Comparison of ENCODE assay signal across 19 cellular contexts in genomic region chr19:33325920-33326319, GRCh38. TPM values are rescaled to one million over a fixed set of nuclear protein-coding genes. Genes with fewer than 3 reads are reported as not detected.
DNase-seq lines count a peak whose midpoint lies in the region; ATAC-seq and TF ChIP-seq lines count a peak whose summit lies in the region.
"Had no signal": no experiment of that assay in that cellular context is flagged by ENCODE, and none has a peak within 500 bp of the region (broad histone marks: within the 10 kb centered on the region; RNA-seq: fewer than 3 reads in every experiment).

No MANE protein-coding gene starts in this region.

- TF ChIP-seq POLR2A in gastrocnemius medialis (IDR thresholded peaks at IDR 0.05), result no peak

- DNase-seq in LNCaP clone FGC (ENCODE audit: low read depth) (peak; percentile 69), astrocyte of the cerebellum (ENCODE audit: low read depth) (peak; percentile 24), right cardiac atrium (peak in 2 of 3 donors; percentile 58 to 78), gastrocnemius medialis (peak; percentile 79 to 94), NCI-H2081 treated with DMSO at 0.1 percent for 48 hours (lab: John Stamatoyannopoulos, UW) (no peak)
- DNase-seq: activated CD4-positive, alpha-beta T cell treated with anti-CD3 and anti-CD28 coated beads, Interleukin-2, amount 50 U/mL, for 48 hours; EL; foreskin melanocyte; immature natural killer cell; mucosa of descending colon; NCI-H2081; ovary had no signal

- 44% methylated on average over 5 of the region's 5 CpGs for WGBS in right cardiac atrium

- H3K4me1 ChIP-seq in right cardiac atrium (ENCODE audit: control insufficient read depth, insufficient read depth, low read length) (peaks cover 2% of the 10 kb centered on the region), gastrocnemius medialis (peaks cover 12 to 27% of the 10 kb centered on the region in 2 donors)

- in situ Hi-C loops in astrocyte of the cerebellum (cut with HindIII; ENCODE audit: low sequenced_read_pairs) (no loop called here), gastrocnemius medialis (cut with MboI; ENCODE audit: low sequenced_read_pairs in 4 of 4) (no loop called here)

- intact Hi-C loops in right cardiac atrium (cut with DNase I) (no loop called here), gastrocnemius medialis (cut with DNase I; ENCODE audit: low total_unique reads) (loop anchor here (2.0 to 5.0 kb wide), 3 partner anchors 15 to 61 kb away; partner anchors contain the start of gene CEBPG)

- H3K9me3 ChIP-seq in right cardiac atrium (ENCODE audit: control insufficient read depth, low read length) (peaks cover 2% of the 10 kb centered on the region), gastrocnemius medialis (no peaks in the 10 kb centered on the region)
- H3K9me3 ChIP-seq: ovary had no signal

- ATAC-seq in right cardiac atrium (peak; percentile 49 to 72), gastrocnemius medialis (peak; percentile 99), HG02938 (IDR thresholded peaks at IDR 0.05; ENCODE audit: unreplicated experiment) (no peak), HG02884 (IDR thresholded peaks at IDR 0.05; ENCODE audit: unreplicated experiment) (no peak)
- ATAC-seq: activated T-helper 17 cell treated with anti-CD3 and anti-CD28 coated beads, Interleukin-2, amount 50 U/mL, for 72 hours; GM12878; mucosa of descending colon had no signal

- no peak for TF ChIP-seq CTCF in LNCaP clone FGC (IDR thresholded peaks at IDR 0.05; ENCODE audit: control insufficient read depth, extremely low read depth, insufficient read depth)
- TF ChIP-seq CTCF in astrocyte of the cerebellum (IDR thresholded peaks at IDR 0.05; ENCODE audit: low read depth, low read length, missing control alignments), result no peak
- TF ChIP-seq CTCF in gastrocnemius medialis (IDR thresholded peaks at IDR 0.05 in 4 of 5, conservative IDR thresholded peaks at IDR 0.05 in 1 of 5), result no peak

- H3K36me3 ChIP-seq in gastrocnemius medialis, result no peaks in the 10 kb centered on the region
- H3K36me3 ChIP-seq: BLaER1 treated with 17β-estradiol and CSF1 and Interleukin-3, amounts not matched to agents 10 nM and 100 nM; ovary; thoracic aorta had no signal

- no peak overlapping the region for H3K27ac ChIP-seq in right cardiac atrium (ENCODE audit: low read length)
- peak overlapping the region; percentile 75 to 84 (median 79) for H3K27ac ChIP-seq in gastrocnemius medialis
- H3K27ac ChIP-seq: BLaER1 treated with 17β-estradiol and CSF1 and Interleukin-3, amounts not matched to agents 10 nM and 100 nM; ovary; SK-N-MC; thoracic aorta had no signal

- H3K27me3 ChIP-seq in right cardiac atrium (ENCODE audit: control insufficient read depth, insufficient read depth) (no peaks in the 10 kb centered on the region), gastrocnemius medialis (no peaks in the 10 kb centered on the region)
- H3K27me3 ChIP-seq: BLaER1 treated with 17β-estradiol and CSF1 and Interleukin-3, amounts not matched to agents 10 nM and 100 nM; ovary had no signal

- H3K4me3 ChIP-seq in LNCaP clone FGC (ENCODE audit: low read depth, low read length), result no peak overlapping the region
- H3K4me3 ChIP-seq in astrocyte of the cerebellum (ENCODE audit: low read depth, low read length), result no peak overlapping the region
- H3K4me3 ChIP-seq in right cardiac atrium (ENCODE audit: low read length), result no peak overlapping the region
- H3K4me3 ChIP-seq in gastrocnemius medialis, result no peak overlapping the region
- H3K4me3 ChIP-seq: BLaER1 treated with 17β-estradiol and CSF1 and Interleukin-3, amounts not matched to agents 10 nM and 100 nM; GM12878; mucosa of descending colon; ovary; SK-N-MC; thoracic aorta had no signal

RNA-seq across cellular contexts. Expression of gene CEBPA, which starts 23.6 kb away (rescaled TPM):
- total RNA-seq in right cardiac atrium (1 to 10 TPM; 2.1 to 5.2 (median 3.3) TPM), gastrocnemius medialis (10 to 100 TPM; 11.9 to 29.9 (median 25.5) TPM)
- 8.7 TPM for polyA plus RNA-seq in right cardiac atrium

RNA-seq across cellular contexts. Expression of gene CEBPG, which starts 47.6 kb away (rescaled TPM):
- total RNA-seq in right cardiac atrium (10 to 100 TPM; 13.1 to 18.3 (median 15.7) TPM), gastrocnemius medialis (10 to 100 TPM; 44.2 to 50.1 (median 46.1) TPM)
- 12.7 TPM for polyA plus RNA-seq in right cardiac atrium

Comparison
In these comparisons a context has a peak if more than half of its experiments do, and no peak if none do; other contexts are left out.
1. ATAC-seq: peak in right cardiac atrium (2 of 2) and gastrocnemius medialis (2 of 2); none in HG02938 (single experiment) and HG02884 (single experiment).